In the genomic region with DNA sequence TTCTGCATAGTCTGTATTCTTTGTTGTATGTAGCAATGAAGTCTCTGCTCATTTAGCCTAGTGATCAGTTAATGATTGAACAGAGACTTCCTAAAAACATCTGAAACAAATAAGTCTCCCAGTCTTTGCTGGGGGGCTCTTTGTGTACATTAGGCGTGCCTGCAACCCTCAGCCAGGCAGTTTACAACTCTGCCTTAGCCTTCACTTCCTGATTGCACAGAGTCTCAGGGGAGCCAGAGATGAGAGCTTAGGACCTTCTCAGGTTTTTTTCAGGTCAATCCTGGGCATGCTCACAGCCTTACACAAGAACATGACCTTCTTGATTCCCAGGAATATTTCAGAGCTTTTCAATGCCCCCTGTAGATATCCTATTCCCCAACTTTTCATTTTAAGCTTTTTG, we compare ENCODE assay signal across 1 cellular context.
TF ChIP-seq lines count a peak whose summit lies in the region.

No MANE protein-coding gene starts in this region.

TF ChIP-seq in A549, 52 proteins besides CTCF, POLR2A, EP300 and RAD21 (continued from another document):
- TF ChIP-seq, protein P1, sequence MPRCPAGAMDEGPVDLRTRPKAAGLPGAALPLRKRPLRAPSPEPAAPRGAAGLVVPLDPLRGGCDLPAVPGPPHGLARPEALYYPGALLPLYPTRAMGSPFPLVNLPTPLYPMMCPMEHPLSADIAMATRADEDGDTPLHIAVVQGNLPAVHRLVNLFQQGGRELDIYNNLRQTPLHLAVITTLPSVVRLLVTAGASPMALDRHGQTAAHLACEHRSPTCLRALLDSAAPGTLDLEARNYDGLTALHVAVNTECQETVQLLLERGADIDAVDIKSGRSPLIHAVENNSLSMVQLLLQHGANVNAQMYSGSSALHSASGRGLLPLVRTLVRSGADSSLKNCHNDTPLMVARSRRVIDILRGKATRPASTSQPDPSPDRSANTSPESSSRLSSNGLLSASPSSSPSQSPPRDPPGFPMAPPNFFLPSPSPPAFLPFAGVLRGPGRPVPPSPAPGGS (IDR thresholded peaks at IDR 0.05): no peak
- TF ChIP-seq JUNB (IDR thresholded peaks at IDR 0.05): no peak
- TF ChIP-seq HEYL (CRISPR knock-in tag; IDR thresholded peaks at IDR 0.05): no peak
- no peak for TF ChIP-seq RARB (CRISPR knock-in tag; IDR thresholded peaks at IDR 0.05)
- no peak for TF ChIP-seq NR3C1 (IDR thresholded peaks at IDR 0.05)
